In the genomic region with DNA sequence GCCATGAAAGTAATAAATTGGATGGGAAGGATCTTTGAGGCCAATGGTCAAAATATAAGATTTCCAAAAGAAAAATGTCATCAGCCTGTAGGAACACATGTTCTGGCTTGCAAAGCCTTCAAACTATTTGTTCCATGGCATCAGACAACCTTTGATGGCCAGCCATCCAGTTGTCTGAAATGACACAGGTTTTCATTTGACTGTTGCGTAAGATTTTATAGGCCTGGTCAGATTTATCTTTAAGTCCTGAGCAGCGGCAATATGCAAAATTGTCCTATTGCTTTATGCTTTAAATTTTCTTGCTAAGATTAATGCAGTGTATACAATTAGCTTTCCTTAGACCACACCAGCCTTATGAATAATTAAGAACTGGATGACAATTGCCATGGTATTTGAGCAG, we compare ENCODE assay signal across 2 cellular contexts.
TF ChIP-seq lines count a peak whose summit lies in the region.

No MANE protein-coding gene starts in this region.

TF ChIP-seq in Ishikawa, 13 proteins besides CTCF, POLR2A, EP300 and RAD21 (continued from another document):
- TF ChIP-seq TAF1 (IDR thresholded peaks at IDR 0.05; ENCODE audit: low read depth): no peak
- TF ChIP-seq TCF12 (IDR thresholded peaks at IDR 0.05; ENCODE audit: low read depth): no peak
- TF ChIP-seq YY1 (IDR thresholded peaks at IDR 0.05; ENCODE audit: low read depth): no peak
- no peak for TF ChIP-seq ZBTB7A (IDR thresholded peaks at IDR 0.05; ENCODE audit: low read depth)
- TF ChIP-seq NFIC (IDR thresholded peaks at IDR 0.05): no peak

TF ChIP-seq in endothelial cell of umbilical vein, 7 proteins besides CTCF, POLR2A, EP300 and RAD21 (continued from another document):
- TF ChIP-seq POLR2AphosphoS5 (IDR thresholded peaks at IDR 0.05; ENCODE audit: insufficient read depth, low read depth, low read length) (no peak), MAX (IDR thresholded peaks at IDR 0.05; ENCODE audit: insufficient read depth, insufficient read length) (no peak)
TF ChIP-seq in endothelial cell of umbilical vein: peak in this region for 0.
